In genomic region chr1:154418062-154418897, GRCh38 we compare ENCODE assay signal across 1 cellular context.
TF ChIP-seq lines count a peak whose summit lies in the region.

No MANE protein-coding gene starts in this region.

TF ChIP-seq in HepG2, 621 proteins besides CTCF, POLR2A, EP300 and RAD21 (continued from another document):
- TF ChIP-seq TIGD3 (CRISPR knock-in tag; IDR thresholded peaks at IDR 0.05; ENCODE audit: borderline replicate concordance) (no peak), ZNF256 (CRISPR knock-in tag; conservative IDR thresholded peaks at IDR 0.05) (no peak), NFE2L2 (IDR thresholded peaks at IDR 0.05; ENCODE audit: low read length) (0 out of 2 replicates have a peak, but pooled peaks have one; percentile 11), JARID2 (CRISPR knock-in tag; IDR thresholded peaks at IDR 0.05; ENCODE audit: insufficient replicate concordance) (no peak), MIER3 (CRISPR knock-in tag; IDR thresholded peaks at IDR 0.05; ENCODE audit: borderline replicate concordance) (peak; percentile 97), ATF1 (CRISPR knock-in tag; IDR thresholded peaks at IDR 0.05) (no peak), RXRB (CRISPR knock-in tag; IDR thresholded peaks at IDR 0.05; ENCODE audit: borderline replicate concordance) (peak; percentile 92), ZBTB3 (CRISPR knock-in tag; IDR thresholded peaks at IDR 0.05; ENCODE audit: borderline replicate concordance, low read depth) (0 out of 2 replicates have a peak, but pooled peaks have one; percentile 82), HMG20B (CRISPR knock-in tag; conservative IDR thresholded peaks at IDR 0.05) (peak; percentile 65; the same call in 1 of the 2 replicates), RFXAP (CRISPR knock-in tag; IDR thresholded peaks at IDR 0.05; ENCODE audit: borderline replicate concordance) (no peak), GMEB1 (CRISPR knock-in tag; IDR thresholded peaks at IDR 0.05; ENCODE audit: borderline replicate concordance) (peak; percentile 44; the same call in 1 of the 2 replicates), THAP11 (CRISPR knock-in tag; IDR thresholded peaks at IDR 0.05) (peak; percentile 84), EHMT2 (IDR thresholded peaks at IDR 0.05; ENCODE audit: borderline replicate concordance, low read depth, low read length) (no peak), ZNF678 (CRISPR knock-in tag; IDR thresholded peaks at IDR 0.05) (no peak), PRPF4 (IDR thresholded peaks at IDR 0.05; ENCODE audit: low read depth, low read length, poor library complexity, severe bottlenecking) (no peak), HINFP (CRISPR knock-in tag; IDR thresholded peaks at IDR 0.05; ENCODE audit: low read depth) (no peak), MIXL1 (CRISPR knock-in tag; IDR thresholded peaks at IDR 0.05) (peak; percentile 89), ZSCAN30 (CRISPR knock-in tag; IDR thresholded peaks at IDR 0.05) (no peak), SMARCE1 (IDR thresholded peaks at IDR 0.05; ENCODE audit: borderline replicate concordance) (no peak), DNMT3B (CRISPR knock-in tag; conservative IDR thresholded peaks at IDR 0.05) (no peak; the same call in 1 of the 2 replicates), GLMP (CRISPR knock-in tag; IDR thresholded peaks at IDR 0.05; ENCODE audit: borderline replicate concordance) (no peak), MLXIP (CRISPR knock-in tag; IDR thresholded peaks at IDR 0.05; ENCODE audit: borderline replicate concordance) (no peak), ZNF816 (CRISPR knock-in tag; IDR thresholded peaks at IDR 0.05; ENCODE audit: borderline replicate concordance) (peak; percentile 35; the same call in 1 of the 2 replicates)
- TF ChIP-seq, protein P1, sequence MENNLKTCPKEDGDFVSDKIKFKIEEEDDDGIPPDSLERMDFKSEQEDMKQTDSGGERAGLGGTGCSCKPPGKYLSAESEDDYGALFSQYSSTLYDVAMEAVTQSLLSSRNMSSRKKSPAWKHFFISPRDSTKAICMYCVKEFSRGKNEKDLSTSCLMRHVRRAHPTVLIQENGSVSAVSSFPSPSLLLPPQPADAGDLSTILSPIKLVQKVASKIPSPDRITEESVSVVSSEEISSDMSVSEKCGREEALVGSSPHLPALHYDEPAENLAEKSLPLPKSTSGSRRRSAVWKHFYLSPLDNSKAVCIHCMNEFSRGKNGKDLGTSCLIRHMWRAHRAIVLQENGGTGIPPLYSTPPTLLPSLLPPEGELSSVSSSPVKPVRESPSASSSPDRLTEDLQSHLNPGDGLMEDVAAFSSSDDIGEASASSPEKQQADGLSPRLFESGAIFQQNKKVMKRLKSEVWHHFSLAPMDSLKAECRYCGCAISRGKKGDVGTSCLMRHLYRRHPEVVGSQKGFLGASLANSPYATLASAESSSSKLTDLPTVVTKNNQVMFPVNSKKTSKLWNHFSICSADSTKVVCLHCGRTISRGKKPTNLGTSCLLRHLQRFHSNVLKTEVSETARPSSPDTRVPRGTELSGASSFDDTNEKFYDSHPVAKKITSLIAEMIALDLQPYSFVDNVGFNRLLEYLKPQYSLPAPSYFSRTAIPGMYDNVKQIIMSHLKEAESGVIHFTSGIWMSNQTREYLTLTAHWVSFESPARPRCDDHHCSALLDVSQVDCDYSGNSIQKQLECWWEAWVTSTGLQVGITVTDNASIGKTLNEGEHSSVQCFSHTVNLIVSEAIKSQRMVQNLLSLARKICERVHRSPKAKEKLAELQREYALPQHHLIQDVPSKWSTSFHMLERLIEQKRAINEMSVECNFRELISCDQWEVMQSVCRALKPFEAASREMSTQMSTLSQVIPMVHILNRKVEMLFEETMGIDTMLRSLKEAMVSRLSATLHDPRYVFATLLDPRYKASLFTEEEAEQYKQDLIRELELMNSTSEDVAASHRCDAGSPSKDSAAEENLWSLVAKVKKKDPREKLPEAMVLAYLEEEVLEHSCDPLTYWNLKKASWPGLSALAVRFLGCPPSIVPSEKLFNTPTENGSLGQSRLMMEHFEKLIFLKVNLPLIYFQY (CRISPR knock-in tag; IDR thresholded peaks at IDR 0.05; ENCODE audit: borderline replicate concordance), result peak; percentile 77; the same call in 1 of the 2 replicates
- TF ChIP-seq, protein P2, sequence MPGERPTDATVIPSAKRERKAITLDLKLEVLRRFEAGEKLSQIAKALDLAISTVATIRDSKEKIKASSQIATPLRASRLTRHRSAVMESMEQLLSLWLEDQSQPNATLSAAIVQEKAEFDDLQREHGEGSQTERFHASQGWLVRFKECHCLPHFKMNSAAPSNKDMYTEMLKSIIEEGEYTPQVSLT (CRISPR knock-in tag; IDR thresholded peaks at IDR 0.05; ENCODE audit: borderline replicate concordance, low read depth), result no peak
- TF ChIP-seq, protein P3, sequence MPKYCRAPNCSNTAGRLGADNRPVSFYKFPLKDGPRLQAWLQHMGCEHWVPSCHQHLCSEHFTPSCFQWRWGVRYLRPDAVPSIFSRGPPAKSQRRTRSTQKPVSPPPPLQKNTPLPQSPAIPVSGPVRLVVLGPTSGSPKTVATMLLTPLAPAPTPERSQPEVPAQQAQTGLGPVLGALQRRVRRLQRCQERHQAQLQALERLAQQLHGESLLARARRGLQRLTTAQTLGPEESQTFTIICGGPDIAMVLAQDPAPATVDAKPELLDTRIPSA (CRISPR knock-in tag; IDR thresholded peaks at IDR 0.05; ENCODE audit: borderline replicate concordance), result no peak
